In genomic region chr15:27894645-27895044, GRCh38 we compare ENCODE assay signal across 28 cellular contexts.
"Had no signal": no experiment of that assay in that cellular context is flagged by ENCODE, and none has a peak within 500 bp of the region (broad histone marks: within the 10 kb centered on the region; RNA-seq: fewer than 3 reads in every experiment).

No MANE protein-coding gene starts in this region.

- H3K4me1 ChIP-seq: neural progenitor cell, parathyroid adenoma, psoas muscle, spleen, suprapubic skin, testis, tibial artery, transverse colon, upper lobe of right lung, uterus had no signal

- H3K4me3 ChIP-seq: neural progenitor cell, ovary, psoas muscle, skin epidermis, smooth muscle cell, spleen, suprapubic skin, testis, tibial artery, transverse colon, upper lobe of right lung, uterus had no signal

- H3K27ac ChIP-seq: neural progenitor cell, ovary, parathyroid adenoma, psoas muscle, skin epidermis, spleen, suprapubic skin, testis, tibial artery, transverse colon, upper lobe of right lung, uterus had no signal

- H3K9ac ChIP-seq: neural progenitor cell, parathyroid adenoma had no signal

- H3K36me3 ChIP-seq: neural progenitor cell, ovary, spleen, suprapubic skin, transverse colon, upper lobe of right lung, uterus had no signal

- H2AFZ ChIP-seq: neural progenitor cell, parathyroid adenoma had no signal

- ATAC-seq: natural killer cell; psoas muscle; right cardiac atrium; sciatic nerve; stimulated activated memory B cell treated with anti-CD40 and anti-IgM and Interleukin-4, amounts not matched to agents 10 μg/mL and 1 μg/mL and 100 μg/mL, for 72 hours; stimulated activated naive CD8-positive, alpha-beta T cell treated with anti-CD3 and anti-CD28 coated beads, Interleukin-15, amount 100 ng/mL, for 72 hours; stimulated activated naive CD8-positive, alpha-beta T cell treated with anti-CD3 and anti-CD28 coated beads, Interleukin-15, Interleukin-2, amounts not matched to agents 100 U/mL and 50 U/mL, for 24 hours; upper lobe of right lung had no signal

- H3K4me2 ChIP-seq: neural progenitor cell, smooth muscle cell had no signal

- H3K27me3 ChIP-seq: neural progenitor cell, ovary, spleen, suprapubic skin, testis, tibial artery, transverse colon, upper lobe of right lung, uterus had no signal

- DNase-seq: natural killer cell; occipital lobe; ovary; posterior cingulate gyrus; psoas muscle; right cardiac atrium; spleen; stimulated activated CD4-positive, alpha-beta T cell treated with anti-CD3 and anti-CD28 coated beads, Interleukin-12 subunit alpha, Interleukin-12 subunit beta, amount 100 ng/mL, for 4 hours; stimulated activated CD4-positive, alpha-beta T cell treated with anti-CD3 and anti-CD28 coated beads, Interleukin-1b, Interleukin-23, amount 100 ng/mL, for 48 hours; stimulated activated CD4-positive, alpha-beta T cell treated with anti-CD3 and anti-CD28 coated beads, Interleukin-4, amount 100 ng/mL, for 1 hour; stimulated activated CD4-positive, alpha-beta T cell treated with anti-CD3 and anti-CD28 coated beads, Interleukin-4, amount 100 ng/mL, for 4 hours; stimulated activated CD8-positive, alpha-beta memory T cell treated with anti-CD3 and anti-CD28 coated beads, Interleukin-4, amount 100 ng/mL, for 48 hours; stimulated activated naive CD4-positive, alpha-beta T cell; stimulated activated naive CD8-positive, alpha-beta T cell treated with anti-CD3 and anti-CD28 coated beads, Interleukin-15, amount 100 ng/mL, for 72 hours; stimulated activated naive CD8-positive, alpha-beta T cell treated with anti-CD3 and anti-CD28 coated beads, Interleukin-15, Interleukin-2, amounts not matched to agents 100 U/mL and 50 U/mL, for 24 hours; substantia nigra; testis; tibial artery; transverse colon; upper lobe of right lung; uterus had no signal

- H3K9me3 ChIP-seq: testis had no signal

- H3K79me2 ChIP-seq: parathyroid adenoma had no signal
